Comparison of ENCODE assay signal across 8 cellular contexts in genomic region chr16:8621572-8622314, GRCh38. TPM values are rescaled to one million over a fixed set of nuclear protein-coding genes. Genes with fewer than 3 reads are reported as not detected.
DNase-seq lines count a peak whose midpoint lies in the region; ATAC-seq and TF ChIP-seq lines count a peak whose summit lies in the region.

A gene with protein sequence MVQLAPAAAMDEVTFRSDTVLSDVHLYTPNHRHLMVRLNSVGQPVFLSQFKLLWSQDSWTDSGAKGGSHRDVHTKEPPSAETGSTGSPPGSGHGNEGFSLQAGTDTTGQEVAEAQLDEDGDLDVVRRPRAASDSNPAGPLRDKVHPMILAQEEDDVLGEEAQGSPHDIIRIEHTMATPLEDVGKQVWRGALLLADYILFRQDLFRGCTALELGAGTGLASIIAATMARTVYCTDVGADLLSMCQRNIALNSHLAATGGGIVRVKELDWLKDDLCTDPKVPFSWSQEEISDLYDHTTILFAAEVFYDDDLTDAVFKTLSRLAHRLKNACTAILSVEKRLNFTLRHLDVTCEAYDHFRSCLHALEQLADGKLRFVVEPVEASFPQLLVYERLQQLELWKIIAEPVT (plus strand): TSS chr16:8621698. CDS start chr16:8625666, 3,968 bp downstream.

- peak within 1 kb of the TSS; percentile 77 to 96 for H3K4me3 ChIP-seq in cardiac fibroblast (replicated peaks in 1 of 2; ENCODE audit: low read depth in 2 of 2, low read length in 2 of 2)

- peaks cover 13 to 19% of the 10 kb centered on the region in 2 donors for H3K4me1 Mint-ChIP-seq in immature natural killer cell

- no peak for TF ChIP-seq CTCF in cardiac fibroblast (IDR thresholded peaks at IDR 0.05; ENCODE audit: low read depth, low read length)

- H3K36me3 Mint-ChIP-seq in immature natural killer cell, result peaks cover 0 to 5% (median 0%) of the 10 kb centered on the region in 3 donors

- no peaks in the 10 kb centered on the region for H3K9me3 Mint-ChIP-seq in immature natural killer cell

- H3K4me3 Mint-ChIP-seq in immature natural killer cell, result peak within 1 kb of the TSS; percentile 86 to 95 (median 92)

- DNase-seq in AG08395 (ENCODE audit: low spot score) (peak; percentile 100), NCI-H345 (lab: John Stamatoyannopoulos, UW) (peak; percentile 87), cardiac fibroblast (ENCODE audit: low read depth in 2 of 2) (peak; percentile 86 to 91), immature natural killer cell (peak; percentile 91 to 93 (median 93)), smooth muscle cell of the brain vasculature (ENCODE audit: low read depth, low spot score) (peak; percentile 75)
- DNase-seq in activated CD4-positive, CD25-positive, alpha-beta regulatory T cell (lab: John Stamatoyannopoulos, UW), result peak; percentile 86 to 89 (median 88)

- ATAC-seq in GM18909 (IDR thresholded peaks at IDR 0.05; ENCODE audit: poor library complexity, unreplicated experiment) (peak; percentile 93), HG03139 (IDR thresholded peaks at IDR 0.05; ENCODE audit: unreplicated experiment) (peak; percentile 95)

- peak within 1 kb of the TSS; percentile 72 to 89 (median 82) for H3K27ac Mint-ChIP-seq in immature natural killer cell

- peaks cover 3 to 13% (median 6%) of the 10 kb centered on the region in 3 donors for H3K27me3 Mint-ChIP-seq in immature natural killer cell (ENCODE audit: low read depth in 3 of 3)

RNA-seq across cellular contexts. Expression of the gene that starts here (rescaled TPM):
- polyA plus RNA-seq in immature natural killer cell, result 1 to 10 TPM; 7.5 to 9.9 (median 9.4) TPM

Comparison
In these comparisons a context has a peak if more than half of its experiments do, and no peak if none do; other contexts are left out.
1. Peak in every context shown above with its lines: DNase-seq, ATAC-seq and H3K4me3 ChIP-seq.